Comparison of ENCODE assay signal across 25 cellular contexts in the genomic region with DNA sequence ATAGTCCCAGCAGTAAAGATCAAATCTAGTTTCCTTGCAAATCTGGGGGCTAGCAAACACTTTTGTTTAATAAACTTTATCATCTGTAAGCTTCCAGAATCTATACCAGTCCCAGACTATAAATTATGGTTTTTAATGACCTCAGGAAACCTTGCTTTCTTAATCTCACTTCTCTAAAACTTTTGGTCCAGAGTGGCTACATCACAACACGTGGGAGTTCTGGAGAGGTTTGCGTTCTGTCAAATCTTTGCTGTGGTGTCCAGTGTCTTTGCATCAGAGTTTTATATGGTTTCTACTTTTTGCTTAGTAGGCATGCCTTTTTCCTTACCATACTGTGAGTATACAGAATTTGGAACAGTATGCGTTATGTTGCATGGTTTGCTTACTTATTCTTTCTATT.
"Had no signal": no experiment of that assay in that cellular context is flagged by ENCODE, and none has a peak within 500 bp of the region (broad histone marks: within the 10 kb centered on the region; RNA-seq: fewer than 3 reads in every experiment).

No MANE protein-coding gene starts in this region.

- H3K4me3 Mint-ChIP-seq: activated CD4-positive, alpha-beta T cell treated with anti-CD3 and anti-CD28 coated beads for 36 hours; activated CD8-positive, alpha-beta memory T cell treated with anti-CD3 and anti-CD28 coated beads, Interleukin-2, amount 10 ng/mL, durations not matched to agents 7 days and 5 days; activated CD8-positive, alpha-beta T cell treated with anti-CD3 and anti-CD28 coated beads, Interleukin-2, amount 10 ng/mL, durations not matched to agents 7 days and 5 days; activated naive CD8-positive, alpha-beta T cell treated with anti-CD3 and anti-CD28 coated beads, Interleukin-2, amount 10 ng/mL, durations not matched to agents 7 days and 5 days; activated T-cell treated with anti-CD3 and anti-CD28 coated beads, Interleukin-2, amount 50 U/mL, for 72 hours; brain; naive B cell; stimulated activated naive CD8-positive, alpha-beta T cell treated with anti-CD3 and anti-CD28 coated beads, Interleukin-15, amount 100 ng/mL, for 72 hours; type B pancreatic cell had no signal

- H3K4me1 Mint-ChIP-seq: activated CD4-positive, alpha-beta T cell treated with anti-CD3 and anti-CD28 coated beads for 36 hours; activated CD8-positive, alpha-beta memory T cell treated with anti-CD3 and anti-CD28 coated beads, Interleukin-2, amount 10 ng/mL, durations not matched to agents 7 days and 5 days; activated naive CD8-positive, alpha-beta T cell treated with anti-CD3 and anti-CD28 coated beads, Interleukin-2, amount 10 ng/mL, durations not matched to agents 7 days and 5 days; brain; naive B cell; stimulated activated naive CD8-positive, alpha-beta T cell treated with anti-CD3 and anti-CD28 coated beads, Interleukin-15, amount 100 ng/mL, for 72 hours had no signal

- H3K9me3 Mint-ChIP-seq: activated T-cell treated with anti-CD3 and anti-CD28 coated beads, Interleukin-2, amount 50 U/mL, for 72 hours; stimulated activated naive CD8-positive, alpha-beta T cell treated with anti-CD3 and anti-CD28 coated beads, Interleukin-15, amount 100 ng/mL, for 72 hours; type B pancreatic cell had no signal

- H3K36me3 Mint-ChIP-seq: activated CD8-positive, alpha-beta memory T cell treated with anti-CD3 and anti-CD28 coated beads, Interleukin-2, amount 10 ng/mL, durations not matched to agents 7 days and 5 days; activated naive CD8-positive, alpha-beta T cell treated with anti-CD3 and anti-CD28 coated beads, Interleukin-2, amount 10 ng/mL, durations not matched to agents 7 days and 5 days; naive B cell; type B pancreatic cell had no signal

- H3K27me3 Mint-ChIP-seq: activated CD8-positive, alpha-beta memory T cell treated with anti-CD3 and anti-CD28 coated beads, Interleukin-2, amount 10 ng/mL, durations not matched to agents 7 days and 5 days; brain; progenitor cell of endocrine pancreas; type B pancreatic cell had no signal

- ATAC-seq: activated CD4-positive, alpha-beta T cell treated with anti-CD3 and anti-CD28 coated beads for 36 hours; activated CD8-positive, alpha-beta memory T cell treated with anti-CD3 and anti-CD28 coated beads, Interleukin-2, amount 10 ng/mL, durations not matched to agents 7 days and 5 days; activated CD8-positive, alpha-beta T cell treated with anti-CD3 and anti-CD28 coated beads, Interleukin-2, amount 10 ng/mL, durations not matched to agents 7 days and 5 days; activated T-cell treated with anti-CD3 and anti-CD28 coated beads, Interleukin-2, amount 50 U/mL, for 72 hours; left cardiac atrium; left ventricle myocardium superior; sciatic nerve; stimulated activated naive CD8-positive, alpha-beta T cell treated with anti-CD3 and anti-CD28 coated beads, Interleukin-15, amount 100 ng/mL, for 72 hours had no signal

- H3K27ac Mint-ChIP-seq: activated CD4-positive, alpha-beta T cell treated with anti-CD3 and anti-CD28 coated beads for 36 hours; activated CD8-positive, alpha-beta memory T cell treated with anti-CD3 and anti-CD28 coated beads, Interleukin-2, amount 10 ng/mL, durations not matched to agents 7 days and 5 days; activated CD8-positive, alpha-beta T cell treated with anti-CD3 and anti-CD28 coated beads, Interleukin-2, amount 10 ng/mL, durations not matched to agents 7 days and 5 days; activated naive CD8-positive, alpha-beta T cell treated with anti-CD3 and anti-CD28 coated beads, Interleukin-2, amount 10 ng/mL, durations not matched to agents 7 days and 5 days; activated T-cell treated with anti-CD3 and anti-CD28 coated beads, Interleukin-2, amount 50 U/mL, for 72 hours; brain; naive B cell; progenitor cell of endocrine pancreas; stimulated activated naive CD8-positive, alpha-beta T cell treated with anti-CD3 and anti-CD28 coated beads, Interleukin-15, amount 100 ng/mL, for 72 hours; type B pancreatic cell had no signal

- DNase-seq: activated CD4-positive, alpha-beta T cell treated with anti-CD3 and anti-CD28 coated beads for 36 hours; activated CD4-positive, CD25-positive, alpha-beta regulatory T cell; activated CD8-positive, alpha-beta memory T cell treated with anti-CD3 and anti-CD28 coated beads, Interleukin-2, amount 10 ng/mL, durations not matched to agents 7 days and 5 days; activated CD8-positive, alpha-beta T cell treated with anti-CD3 and anti-CD28 coated beads, Interleukin-2, amount 10 ng/mL, durations not matched to agents 7 days and 5 days; activated effector memory CD4-positive, alpha-beta T cell treated with Interleukin-2 at 50 U/mL for 16 hours; activated naive CD4-positive, alpha-beta T cell treated with Interleukin-2 at 50 U/mL for 16 hours; activated naive CD8-positive, alpha-beta T cell treated with anti-CD3 and anti-CD28 coated beads, Interleukin-2, amount 10 ng/mL, durations not matched to agents 7 days and 5 days; activated T-cell treated with anti-CD3 and anti-CD28 coated beads, Interleukin-2, amount 50 U/mL, for 72 hours; cerebellar nuclear complex; colonic mucosa; effector CD8-positive, alpha-beta T cell; left cardiac atrium; left ventricle myocardium superior; naive B cell; ovary; stimulated activated CD4-positive, alpha-beta T cell treated with anti-CD3 and anti-CD28 coated beads, Interleukin-12 subunit alpha, Interleukin-12 subunit beta, amount 100 ng/mL, for 4 hours; stimulated activated CD4-positive, alpha-beta T cell treated with anti-CD3 and anti-CD28 coated beads, Interleukin-4, amount 100 ng/mL, for 1 hour; stimulated activated naive CD8-positive, alpha-beta T cell treated with anti-CD3 and anti-CD28 coated beads, Interleukin-15, amount 100 ng/mL, for 72 hours; substantia nigra; T1000; uterus had no signal
